Comparison of ENCODE assay signal across 1 cellular context in genomic region chr7:113143486-113144257, GRCh38.
A peak's percentile ranks its signal among the peaks of the same experiment; 100 is the strongest.
TF ChIP-seq lines count a peak whose summit lies in the region.

No MANE protein-coding gene starts in this region.

TF ChIP-seq in K562, 482 proteins besides CTCF, POLR2A, EP300 and RAD21 (continued from another document and continues in another):
- no peak for TF ChIP-seq ATF4 (CRISPR knock-in tag; IDR thresholded peaks at IDR 0.05)
- TF ChIP-seq NR0B1 (IDR thresholded peaks at IDR 0.05; ENCODE audit: partially characterized antibody), result no peak
- no peak for TF ChIP-seq IRF9 (tag; IDR thresholded peaks at IDR 0.05)
- TF ChIP-seq CBX5 (IDR thresholded peaks at IDR 0.05; ENCODE audit: borderline replicate concordance, low read depth), result no peak
- TF ChIP-seq CBX3 (IDR thresholded peaks at IDR 0.05; ENCODE audit: borderline replicate concordance in 1 of 2, low read length in 2 of 2), result no peak
- no peak for TF ChIP-seq UBTF (IDR thresholded peaks at IDR 0.05; ENCODE audit: borderline replicate concordance in 1 of 2, low read depth in 2 of 2, low read length in 2 of 2)
- no peak for TF ChIP-seq CREB3 (tag; conservative IDR thresholded peaks at IDR 0.05; ENCODE audit: low read depth)
- no peak for TF ChIP-seq RBBP5 (IDR thresholded peaks at IDR 0.05; ENCODE audit: borderline replicate concordance, insufficient read depth, low read length, poor library complexity, severe bottlenecking)
- no peak for TF ChIP-seq ZFP91 (CRISPR knock-in tag; IDR thresholded peaks at IDR 0.05)
- no peak for TF ChIP-seq TAL1 (IDR thresholded peaks at IDR 0.05)
- no peak for TF ChIP-seq ADNP (tag; IDR thresholded peaks at IDR 0.05)
- no peak for TF ChIP-seq KDM1A (IDR thresholded peaks at IDR 0.05)
- TF ChIP-seq RBM22 (IDR thresholded peaks at IDR 0.05; ENCODE audit: low read depth, low read length, poor library complexity, severe bottlenecking), result no peak
- TF ChIP-seq ZNF41 (CRISPR knock-in tag; conservative IDR thresholded peaks at IDR 0.05), result 0 out of 2 replicates have a peak, but pooled peaks have one; percentile 24
- TF ChIP-seq NKRF (IDR thresholded peaks at IDR 0.05; ENCODE audit: borderline replicate concordance), result no peak
- no peak for TF ChIP-seq KLF10 (CRISPR knock-in tag; IDR thresholded peaks at IDR 0.05)
- peak; percentile 60; the same call in 1 of the 2 replicates for TF ChIP-seq ELF4 (CRISPR knock-in tag; IDR thresholded peaks at IDR 0.05)
- no peak for TF ChIP-seq SAFB (IDR thresholded peaks at IDR 0.05; ENCODE audit: borderline replicate concordance, low read depth, low read length)
- TF ChIP-seq ZNF146 (CRISPR knock-in tag; IDR thresholded peaks at IDR 0.05; ENCODE audit: unreplicated experiment), result no peak
- TF ChIP-seq RNF219 (CRISPR knock-in tag; IDR thresholded peaks at IDR 0.05), result no peak
- no peak for TF ChIP-seq CHD4 (IDR thresholded peaks at IDR 0.05; ENCODE audit: insufficient read depth, insufficient replicate concordance, low read depth, low read length, poor library complexity, severe bottlenecking)
- no peak for TF ChIP-seq FUS (optimal IDR thresholded peaks at IDR 0.05; ENCODE audit: low read depth, low read length)
- TF ChIP-seq GABPB2 (CRISPR knock-in tag; conservative IDR thresholded peaks at IDR 0.05), result no peak
- no peak for TF ChIP-seq HCFC1 (IDR thresholded peaks at IDR 0.05; ENCODE audit: low read depth, low read length)
- no peak for TF ChIP-seq POLR2G (IDR thresholded peaks at IDR 0.05; ENCODE audit: low read depth, low read length)
- TF ChIP-seq ELK3 (CRISPR knock-in tag; IDR thresholded peaks at IDR 0.05), result no peak
- TF ChIP-seq PHB2 (IDR thresholded peaks at IDR 0.05; ENCODE audit: low read depth), result no peak
- TF ChIP-seq HOXB6 (CRISPR knock-in tag; IDR thresholded peaks at IDR 0.05; ENCODE audit: borderline replicate concordance), result no peak
- 0 out of 2 replicates have a peak, but pooled peaks have one; percentile 54 for TF ChIP-seq REST (CRISPR knock-in tag; IDR thresholded peaks at IDR 0.05; ENCODE audit: low read depth)
- TF ChIP-seq EHMT2 (IDR thresholded peaks at IDR 0.05), result no peak
- TF ChIP-seq ZBTB34 (CRISPR knock-in tag; IDR thresholded peaks at IDR 0.05), result no peak
- TF ChIP-seq GMEB1 (CRISPR knock-in tag; IDR thresholded peaks at IDR 0.05), result peak; percentile 31; the same call in 1 of the 2 replicates
